18 cellular contexts compared by ENCODE assay signal in genomic region chr6:63554782-63555181, GRCh38. TPM values are rescaled to one million over a fixed set of nuclear protein-coding genes. Genes with fewer than 3 reads are reported as not detected.
DNase-seq lines count a peak whose midpoint lies in the region; ATAC-seq, FAIRE-seq and TF ChIP-seq lines count a peak whose summit lies in the region.
"Had no signal": no experiment of that assay in that cellular context is flagged by ENCODE, and none has a peak within 500 bp of the region (broad histone marks: within the 10 kb centered on the region; RNA-seq: fewer than 3 reads in every experiment).

No MANE protein-coding gene starts in this region.

- TF ChIP-seq CTCF in HepG2 (CRISPR knock-in tag; IDR thresholded peaks at IDR 0.05) (no peak), right lobe of liver (IDR thresholded peaks at IDR 0.05) (no peak), K562 (IDR thresholded peaks at IDR 0.05 in 2 of 3, conservative IDR thresholded peaks at IDR 0.05 in 1 of 3; ENCODE audit: insufficient read depth in 2 of 3, low read depth in 1 of 3, low read length in 3 of 3) (no peak), psoas muscle (IDR thresholded peaks at IDR 0.05) (no peak)

- peaks cover 14% of the 10 kb centered on the region for H3K27me3 Mint-ChIP-seq in activated CD4-positive, alpha-beta memory T cell treated with anti-CD3 and anti-CD28 coated beads for 36 hours

- H4K20me1 ChIP-seq in HepG2 (ENCODE audit: insufficient read depth, low read length) (no peaks in the 10 kb centered on the region), K562 (replicated peaks; ENCODE audit: control insufficient read depth, insufficient read depth, low read length) (no peaks in the 10 kb centered on the region)
- H4K20me1 ChIP-seq: BLaER1 treated with 17β-estradiol and CSF1 and Interleukin-3, amounts not matched to agents 10 nM and 100 nM had no signal

- no peak overlapping the region for H3K4me3 Mint-ChIP-seq in activated CD4-positive, alpha-beta memory T cell treated with anti-CD3 and anti-CD28 coated beads for 36 hours
- H3K4me3 Mint-ChIP-seq: CD4-positive, CD25-positive, alpha-beta regulatory T cell; IgD-negative memory B cell had no signal

- POLR2A ChIA-PET in HepG2 (lab: Yijun Ruan, JAX), result interaction anchor here (1.3 to 1.7 kb wide), 3 partner anchors 13 to 32 kb away, joined by 3 to 6 read pairs (median 6); no protein-coding TSS in a partner anchor
- POLR2A ChIA-PET in K562 (lab: Yijun Ruan, JAX), result interaction anchor here (0.7 kb wide), 1 partner anchor 10 kb away, joined by 3 read pairs; no protein-coding TSS in a partner anchor
- POLR2A ChIA-PET in activated CD4-positive, alpha-beta memory T cell treated with anti-CD3 and anti-CD28 coated beads for 36 hours (lab: Charles Lee), result interaction anchor here (0.6 kb wide), 1 partner anchor 18 kb away, joined by 3 read pairs; no protein-coding TSS in a partner anchor

- H2AFZ ChIP-seq in HepG2 (ENCODE audit: low read length), result no peak overlapping the region
- H2AFZ ChIP-seq in K562 (ENCODE audit: low read depth, low read length), result no peak overlapping the region
- H2AFZ ChIP-seq: GM23248 had no signal

- H3K9me3 ChIP-seq in HepG2 (ENCODE audit: low read length) (no peaks in the 10 kb centered on the region), right lobe of liver (no peaks in the 10 kb centered on the region), K562 (replicated peaks; ENCODE audit: control insufficient read depth, insufficient read depth, low read depth, low read length) (no peaks in the 10 kb centered on the region), psoas muscle (no peaks in the 10 kb centered on the region)
- H3K9me3 ChIP-seq: BLaER1 treated with 17β-estradiol and CSF1 and Interleukin-3, amounts not matched to agents 10 nM and 100 nM had no signal

- no peak for TF ChIP-seq EP300 in HepG2 (IDR thresholded peaks at IDR 0.05; ENCODE audit: low read depth in 2 of 2, low read length in 2 of 2)
- TF ChIP-seq EP300 in HepG2 (CRISPR knock-in tag; IDR thresholded peaks at IDR 0.05; ENCODE audit: borderline replicate concordance), result no peak
- no peak for TF ChIP-seq EP300 in K562 (IDR thresholded peaks at IDR 0.05; ENCODE audit: low read length)

- no peak overlapping the region for H3K27ac Mint-ChIP-seq in activated CD4-positive, alpha-beta memory T cell treated with anti-CD3 and anti-CD28 coated beads for 36 hours
- H3K27ac Mint-ChIP-seq: CD4-positive, CD25-positive, alpha-beta regulatory T cell; IgD-negative memory B cell had no signal

- H3K36me3 Mint-ChIP-seq in activated CD4-positive, alpha-beta memory T cell treated with anti-CD3 and anti-CD28 coated beads for 36 hours, result no peaks in the 10 kb centered on the region
- H3K36me3 Mint-ChIP-seq: CD4-positive, CD25-positive, alpha-beta regulatory T cell; IgD-negative memory B cell had no signal

- no peaks in the 10 kb centered on the region for H3K9me3 Mint-ChIP-seq in activated CD4-positive, alpha-beta memory T cell treated with anti-CD3 and anti-CD28 coated beads for 36 hours
- H3K9me3 Mint-ChIP-seq: CD4-positive, CD25-positive, alpha-beta regulatory T cell; IgD-negative memory B cell had no signal

- TF ChIP-seq RAD21 in HepG2 (CRISPR knock-in tag; IDR thresholded peaks at IDR 0.05) (no peak), K562 (CRISPR knock-in tag; conservative IDR thresholded peaks at IDR 0.05 in 1 of 2, IDR thresholded peaks at IDR 0.05 in 1 of 2) (no peak)

- ATAC-seq in HepG2 (no peak), right lobe of liver (no peak), K562 (no peak), psoas muscle (no peak), GM21825 (IDR thresholded peaks at IDR 0.05; ENCODE audit: unreplicated experiment) (no peak), GM18520 (IDR thresholded peaks at IDR 0.05; ENCODE audit: unreplicated experiment) (no peak)
- ATAC-seq: HCT116 had no signal

- peaks cover 4 to 21% of the 10 kb centered on the region in 2 experiments for H3K36me3 ChIP-seq in HepG2 (replicated peaks in 1 of 2; ENCODE audit: control insufficient read depth in 1 of 2, insufficient read depth in 2 of 2, low read length in 2 of 2)
- H3K36me3 ChIP-seq in right lobe of liver, result no peaks in the 10 kb centered on the region
- H3K36me3 ChIP-seq in K562 (ENCODE audit: control insufficient read depth, insufficient read depth, low read length), result no peaks in the 10 kb centered on the region
- no peaks in the 10 kb centered on the region for H3K36me3 ChIP-seq in psoas muscle (ENCODE audit: insufficient read depth in 1 of 2, low read depth in 1 of 2)
- H3K36me3 ChIP-seq: BLaER1 treated with 17β-estradiol and CSF1 and Interleukin-3, amounts not matched to agents 10 nM and 100 nM had no signal

- no peak for FAIRE-seq in HepG2 (lab: Jason Lieb, UNC)
- FAIRE-seq in K562 (lab: Jason Lieb, UNC), result no peak
- FAIRE-seq: H54 had no signal

- intact Hi-C loops in HepG2 (cut with micrococcal nuclease; ENCODE audit: unreplicated experiment), result no loop called here
- intact Hi-C loops in right lobe of liver (cut with DNase I), result no loop called here
- intact Hi-C loops in K562 (cut with micrococcal nuclease), result no loop called here
- intact Hi-C loops in psoas muscle (cut with DNase I), result no loop called here
- intact Hi-C loops in activated CD4-positive, alpha-beta memory T cell treated with anti-CD3 and anti-CD28 coated beads for 36 hours (cut with micrococcal nuclease), result no loop called here

- no peak overlapping the region for H3K27ac ChIP-seq in HepG2 (ENCODE audit: extremely low read length, insufficient read depth, low read length)
- H3K27ac ChIP-seq in right lobe of liver, result no peak overlapping the region
- no peak overlapping the region for H3K27ac ChIP-seq in K562 (ENCODE audit: extremely low read depth, low read depth, low read length)
- H3K27ac ChIP-seq in psoas muscle, result peak overlapping the region; percentile 88
- H3K27ac ChIP-seq: BLaER1 treated with 17β-estradiol and CSF1 and Interleukin-3, amounts not matched to agents 10 nM and 100 nM; GM23248; KMS-11 had no signal

- H3K4me2 ChIP-seq in HepG2 (ENCODE audit: low read depth, low read length), result no peak overlapping the region
- H3K4me2 ChIP-seq in K562 (ENCODE audit: insufficient read depth, low read length), result no peak overlapping the region
- H3K4me2 ChIP-seq: BLaER1 treated with 17β-estradiol and CSF1 and Interleukin-3, amounts not matched to agents 10 nM and 100 nM; KMS-11 had no signal

- BruUV-seq in HepG2 (replicated peaks; lab: Mats Ljungman, UMichigan), result no TSS peak
- BruUV-seq in K562 (replicated peaks; lab: Mats Ljungman, UMichigan), result no TSS peak

- peaks cover 46% of the 10 kb centered on the region for H3K4me1 ChIP-seq in HepG2 (ENCODE audit: insufficient read depth, low read length)
- H3K4me1 ChIP-seq in right lobe of liver, result no peaks in the 10 kb centered on the region
- no peaks in the 10 kb centered on the region for H3K4me1 ChIP-seq in K562 (replicated peaks in 1 of 2; ENCODE audit: control insufficient read depth in 2 of 2, insufficient read depth in 2 of 2, low read length in 2 of 2)
- H3K4me1 ChIP-seq in psoas muscle, result peaks cover 20% of the 10 kb centered on the region
- H3K4me1 ChIP-seq: BLaER1 treated with 17β-estradiol and CSF1 and Interleukin-3, amounts not matched to agents 10 nM and 100 nM had no signal

- H3K9ac ChIP-seq in HepG2 (ENCODE audit: insufficient read depth, low read depth, low read length) (no peak overlapping the region), K562 (ENCODE audit: insufficient read depth in 1 of 2, low read depth in 2 of 2, low read length in 2 of 2) (no peak overlapping the region)
- H3K9ac ChIP-seq: BLaER1 treated with 17β-estradiol and CSF1 and Interleukin-3, amounts not matched to agents 10 nM and 100 nM; GM23248; KMS-11 had no signal

- H3K4me1 Mint-ChIP-seq in activated CD4-positive, alpha-beta memory T cell treated with anti-CD3 and anti-CD28 coated beads for 36 hours (ENCODE audit: low read depth), result no peaks in the 10 kb centered on the region
- H3K4me1 Mint-ChIP-seq: IgD-negative memory B cell had no signal

- no peaks in the 10 kb centered on the region for H3K27me3 ChIP-seq in HepG2 (ENCODE audit: control insufficient read depth in 1 of 2, insufficient read depth in 2 of 2, low read length in 2 of 2)
- H3K27me3 ChIP-seq in right lobe of liver, result no peaks in the 10 kb centered on the region
- H3K27me3 ChIP-seq in K562 (ENCODE audit: control insufficient read depth in 2 of 2, insufficient read depth in 2 of 2, low read length in 2 of 2), result peaks cover 0 to 2% of the 10 kb centered on the region in 2 experiments; a peak in 1 of 5 replicates
- H3K27me3 ChIP-seq in psoas muscle (ENCODE audit: insufficient read depth in 3 of 3, low read length in 2 of 3), result no peaks in the 10 kb centered on the region
- H3K27me3 ChIP-seq: BLaER1 treated with 17β-estradiol and CSF1 and Interleukin-3, amounts not matched to agents 10 nM and 100 nM had no signal

- TF ChIP-seq POLR2A in HepG2 (IDR thresholded peaks at IDR 0.05; ENCODE audit: insufficient read depth in 1 of 2, low read depth in 2 of 2, low read length in 2 of 2), result no peak
- no peak for TF ChIP-seq POLR2A in right lobe of liver (IDR thresholded peaks at IDR 0.05)
- no peak for TF ChIP-seq POLR2A in K562 (conservative IDR thresholded peaks at IDR 0.05)

- CTCF ChIA-PET in HepG2 (lab: Yijun Ruan, JAX; ENCODE audit: low intra/inter-chr PET ratio, low total read pairs) (no interaction called here), K562 (lab: Yijun Ruan, JAX; ENCODE audit: low intra/inter-chr PET ratio) (no interaction called here)
- CTCF ChIA-PET in activated CD4-positive, alpha-beta memory T cell treated with anti-CD3 and anti-CD28 coated beads for 36 hours (lab: Charles Lee), result no interaction called here

- in situ Hi-C loops in HepG2 (cut with HindIII; ENCODE audit: extremely low pct_ligation_motif_present, low pct_unique_long_range_greater_than_20kb) (no loop called here), K562 (cut with MboI) (no loop called here)

- DNase-seq in HepG2 (ENCODE audit: low spot score) (no peak), right lobe of liver (no peak), K562 (ENCODE audit: extremely low read depth in 1 of 4, low spot score in 3 of 4) (no peak), psoas muscle (no peak)
- DNase-seq in activated CD4-positive, alpha-beta memory T cell treated with anti-CD3 and anti-CD28 coated beads for 36 hours, result no peak
- DNase-seq: 8988T; ACHN; Calu3; CD4-positive, CD25-positive, alpha-beta regulatory T cell; DMS 273 treated with DMSO at 0.1 percent for 48 hours had no signal

- WGBS in HepG2 (ENCODE audit: low lambda C conversion rate), result 97% methylated on average over 1 of the region's 1 CpG
- 89% methylated on average over 1 of the region's 1 CpG for WGBS in right lobe of liver (ENCODE audit: insufficient coverage, low coverage, low lambda C conversion rate, missing lambda C conversion rate)
- 0% methylated on average over 1 of the region's 1 CpG for WGBS in K562 (ENCODE audit: insufficient coverage, low coverage, missing lambda C conversion rate)
- 79 to 89% (median 87%) methylated on average over 1 of the region's 1 CpG for WGBS in psoas muscle, 3 donors

- H3K79me2 ChIP-seq in HepG2 (ENCODE audit: insufficient read depth, low read length) (peaks cover 65% of the 10 kb centered on the region), K562 (ENCODE audit: control insufficient read depth, insufficient read depth, low read length) (no peaks in the 10 kb centered on the region)

- H3K4me3 ChIP-seq in HepG2 (replicated peaks in 1 of 3; ENCODE audit: insufficient read depth in 1 of 3, low read depth in 2 of 3, low read length in 3 of 3) (no peak overlapping the region), right lobe of liver (no peak overlapping the region), K562 (no peak overlapping the region), psoas muscle (no peak overlapping the region)
- H3K4me3 ChIP-seq: BLaER1 treated with 17β-estradiol and CSF1 and Interleukin-3, amounts not matched to agents 10 nM and 100 nM; GM23248 had no signal

- H3K9me1 ChIP-seq in K562 (ENCODE audit: control insufficient read depth, insufficient read depth, low read length), result no peaks in the 10 kb centered on the region

RNA-seq across cellular contexts. Expression of gene PTP4A1, which starts 17.5 kb away (rescaled TPM):
- total RNA-seq in HepG2 (2016; rRNA removed; fragmentation: Illumina TruSeq; extraction: Trizol), result 376 and 681 TPM in 2 replicates
- 72.5 and 82.8 TPM in 2 replicates for total RNA-seq in HepG2 (2016; cell fraction: cytosol; rRNA removed; fragmentation: Illumina TruSeq; extraction: Trizol; ENCODE audit: low read depth)
- total RNA-seq in HepG2 (2016; cell fraction: insoluble cytoplasmic fraction; rRNA removed; fragmentation: Illumina TruSeq; extraction: Trizol), result 381 and 654 TPM in 2 replicates
- 431 TPM in 2 replicates for total RNA-seq in HepG2 (2016; cell fraction: membrane; rRNA removed; fragmentation: Illumina TruSeq; extraction: Trizol)
- total RNA-seq in HepG2 (2016; cell fraction: nucleus; rRNA removed; fragmentation: Illumina TruSeq; extraction: Trizol), result 336 and 365 TPM in 2 replicates
- polyA plus RNA-seq in HepG2 (2011; rRNA removed), result 127 and 141 TPM in 2 replicates
- polyA plus RNA-seq in HepG2 (2011; cell fraction: cytosol; rRNA removed), result 61.2 and 126 TPM in 2 replicates
- 48.0 and 68.5 TPM in 2 replicates for polyA plus RNA-seq in HepG2 (2011; cell fraction: nucleus; rRNA removed)
- polyA plus RNA-seq in HepG2 (2012), result 273 TPM in 2 replicates
- polyA plus RNA-seq in HepG2 (2016; cell fraction: cytosol; fragmentation: Illumina TruSeq; extraction: Trizol; ENCODE audit: low read depth), result 53.9 and 75.2 TPM in 2 replicates
- polyA plus RNA-seq in HepG2 (2016; cell fraction: insoluble cytoplasmic fraction; fragmentation: Illumina TruSeq; extraction: Trizol; ENCODE audit: low read depth), result 710 and 726 TPM in 2 replicates
- polyA plus RNA-seq in HepG2 (2016; cell fraction: membrane; fragmentation: Illumina TruSeq; extraction: Trizol; ENCODE audit: low read depth), result 254 and 286 TPM in 2 replicates
- 411 and 435 TPM in 2 replicates for polyA plus RNA-seq in HepG2 (2016; cell fraction: nucleus; fragmentation: Illumina TruSeq; extraction: Trizol; ENCODE audit: insufficient read depth, low read depth)
- 36.0 and 84.0 TPM in 2 replicates for polyA minus RNA-seq in HepG2 (2011; rRNA and poly(A)+ RNA removed; ENCODE audit: low replicate concordance)
- 187 and 229 TPM in 2 replicates for polyA minus RNA-seq in HepG2 (2011; cell fraction: cytosol; rRNA and poly(A)+ RNA removed)
- 195 and 232 TPM in 2 replicates for polyA minus RNA-seq in HepG2 (2011; cell fraction: nucleus; rRNA and poly(A)+ RNA removed)
- 100 to 1,000 TPM; 147 to 342 (median 225) TPM for total RNA-seq in right lobe of liver
- total RNA-seq in K562 (2011; cell fraction: chromatin; rRNA removed; ENCODE audit: low replicate concordance), result 10.0 and 28.1 TPM in 2 replicates
- 10.7 and 10.8 TPM in 2 replicates for total RNA-seq in K562 (2011; cell fraction: nucleolus; rRNA removed)
- total RNA-seq in K562 (2011; cell fraction: nucleoplasm; rRNA removed), result 15.0 and 29.0 TPM in 2 replicates
- 13.1 and 14.6 TPM in 2 replicates for total RNA-seq in K562 (2014; rRNA removed)
- total RNA-seq in K562 (2014; rRNA removed; fragmentation: Illumina TruSeq; extraction: Trizol), result 10.0 and 12.7 TPM in 2 replicates
- total RNA-seq in K562 (2015; rRNA removed; fragmentation: Illumina TruSeq; extraction: Trizol), result 9.7 and 10.3 TPM in 2 replicates
- total RNA-seq in K562 (2021), result 60.9 and 62.7 TPM in 2 replicates
- 17.1 and 17.9 TPM in 2 replicates for polyA plus RNA-seq in K562 (2011; rRNA removed)
- polyA plus RNA-seq in K562 (2011; cell fraction: cytosol; rRNA removed), result 1.9 and 10.8 TPM in 2 replicates
- polyA plus RNA-seq in K562 (2011; cell fraction: nucleus; rRNA removed), result 6.9 and 10.5 TPM in 2 replicates
- polyA plus RNA-seq in K562 (2012), result 41.6 and 51.3 TPM in 2 replicates
- polyA plus RNA-seq in K562 (2014; fragmentation: Illumina TruSeq; extraction: Trizol), result 57.0 and 67.5 TPM in 2 replicates
- polyA plus RNA-seq in K562 (2014; fragmentation: Nextera tagmentation; extraction: Ambion mirVana), result 10 to 100 TPM in 1 of 2 experiments, 1 to 10 TPM in 1; 3.7 to 13.6 TPM
- polyA plus RNA-seq in K562 (2014; rRNA removed), result 12.4 and 12.9 TPM in 2 replicates
- polyA minus RNA-seq in K562 (2011; rRNA and poly(A)+ RNA removed), result 23.4 and 25.8 TPM in 2 replicates
- 24.8 and 25.0 TPM in 2 replicates for polyA minus RNA-seq in K562 (2011; cell fraction: cytosol; rRNA and poly(A)+ RNA removed)
- 16.0 and 19.1 TPM in 2 replicates for polyA minus RNA-seq in K562 (2011; cell fraction: nucleus; rRNA and poly(A)+ RNA removed)
- total RNA-seq in psoas muscle, result 100 to 1,000 TPM; 153 to 202 (median 184) TPM
- polyA plus RNA-seq in psoas muscle, result 100 to 1,000 TPM; 113 to 159 (median 151) TPM
- 10 to 100 TPM; 45.1 to 49.3 TPM for total RNA-seq in activated CD4-positive, alpha-beta memory T cell treated with anti-CD3 and anti-CD28 coated beads for 36 hours

Comparison
In these comparisons a context has a peak if more than half of its experiments do, and no peak if none do; other contexts are left out.
1. Of the 241 proteins assayed by ChIP-seq in both HepG2 and K562: peak only in HepG2: BCL6, MAX, MNT, RBFOX2 and THRA; only in K562: none; in both: none; in neither: 235; mixed calls (peak in some experiments, not most) for 1.